8 cellular contexts compared by ENCODE assay signal in the genomic region with DNA sequence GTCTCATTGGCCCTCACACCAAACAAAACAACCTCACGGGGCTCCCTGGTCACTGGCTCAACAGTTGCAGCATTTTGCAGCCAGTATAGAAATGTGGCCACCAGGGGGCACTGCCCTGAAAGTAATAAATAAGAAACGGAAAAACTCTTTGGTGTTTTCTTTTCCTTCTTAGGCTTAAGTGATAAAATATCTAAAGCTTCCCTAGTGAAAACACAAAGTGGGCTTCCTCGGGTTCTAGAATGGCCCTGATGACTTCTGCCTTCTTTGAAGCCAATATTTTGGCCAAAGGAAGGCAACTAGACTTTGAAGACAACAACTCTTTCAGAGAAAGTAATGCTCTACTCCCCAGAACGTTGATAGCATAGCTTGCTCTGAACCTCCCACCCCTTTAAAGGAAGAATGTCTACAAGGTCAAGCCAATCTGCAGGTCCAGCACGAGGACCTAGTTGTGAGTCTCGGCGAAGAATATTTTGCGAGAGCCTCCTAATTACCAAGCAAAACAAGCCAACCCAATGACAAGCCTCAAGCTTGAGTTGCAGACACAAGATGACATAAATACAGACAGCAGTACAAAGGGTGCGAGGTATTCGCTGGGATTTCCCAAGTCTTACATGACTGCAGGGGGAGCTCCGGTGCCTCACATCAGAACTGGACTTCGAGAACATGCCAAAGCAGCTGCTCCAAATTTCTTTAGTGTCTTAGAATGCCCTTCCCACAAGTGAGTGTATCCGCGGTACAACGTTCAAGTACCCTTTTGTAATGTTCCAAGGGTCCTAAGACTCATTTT. TPM values are rescaled to one million over a fixed set of nuclear protein-coding genes. Genes with fewer than 3 reads are reported as not detected.
DNase-seq lines count a peak whose midpoint lies in the region; ATAC-seq and TF ChIP-seq lines count a peak whose summit lies in the region.

No MANE protein-coding gene starts in this region.

- DNase-seq in GDM1 (lab: John Stamatoyannopoulos, UW) (peak; percentile 44), Kasumi-1 (lab: John Stamatoyannopoulos, UW) (peak; percentile 69 to 71), SJSA1 (ENCODE audit: low read depth in 1 of 2, low spot score in 2 of 2) (peak; percentile 72), glomerular visceral epithelial cell (ENCODE audit: extremely low spot score) (peak; percentile 69), osteocyte (ENCODE audit: extremely low spot score, unreplicated experiment) (peak; percentile 90)
- DNase-seq in activated naive CD4-positive, alpha-beta T cell treated with anti-CD3 and anti-CD28 coated beads, Interleukin-2, amount 10 ng/mL, durations not matched to agents 7 days and 5 days = peak; percentile 86

- H3K36me3 Mint-ChIP-seq in activated naive CD4-positive, alpha-beta T cell treated with anti-CD3 and anti-CD28 coated beads, Interleukin-2, amount 10 ng/mL, durations not matched to agents 7 days and 5 days = peaks cover 8% of the 10 kb centered on the region
- H3K36me3 Mint-ChIP-seq in osteocyte (ENCODE audit: unreplicated experiment) = no peaks in the 10 kb centered on the region

- peaks cover 12% of the 10 kb centered on the region for H3K36me3 ChIP-seq in SJSA1

- H3K27ac Mint-ChIP-seq in activated naive CD4-positive, alpha-beta T cell treated with anti-CD3 and anti-CD28 coated beads, Interleukin-2, amount 10 ng/mL, durations not matched to agents 7 days and 5 days = peak overlapping the region; percentile 84
- peak overlapping the region; percentile 67 for H3K27ac Mint-ChIP-seq in osteocyte (ENCODE audit: unreplicated experiment)

- H3K4me3 ChIP-seq in SJSA1 = peak overlapping the region; percentile 89; the same call in 1 of the 2 replicates

- 0 out of 2 replicates have a peak, but pooled peaks cover 2% of the 10 kb centered on the region for H3K9me3 ChIP-seq in SJSA1 (replicated peaks)

- H3K9me3 Mint-ChIP-seq in activated naive CD4-positive, alpha-beta T cell treated with anti-CD3 and anti-CD28 coated beads, Interleukin-2, amount 10 ng/mL, durations not matched to agents 7 days and 5 days = no peaks in the 10 kb centered on the region
- no peaks in the 10 kb centered on the region for H3K9me3 Mint-ChIP-seq in osteocyte (ENCODE audit: unreplicated experiment)

- peaks cover 1% of the 10 kb centered on the region for H3K27me3 Mint-ChIP-seq in activated naive CD4-positive, alpha-beta T cell treated with anti-CD3 and anti-CD28 coated beads, Interleukin-2, amount 10 ng/mL, durations not matched to agents 7 days and 5 days
- no peaks in the 10 kb centered on the region for H3K27me3 Mint-ChIP-seq in osteocyte (ENCODE audit: unreplicated experiment)

- H3K4me1 ChIP-seq in SJSA1 (replicated peaks) = peaks cover 38% of the 10 kb centered on the region

- peak overlapping the region; percentile 86 for H3K4me3 Mint-ChIP-seq in activated naive CD4-positive, alpha-beta T cell treated with anti-CD3 and anti-CD28 coated beads, Interleukin-2, amount 10 ng/mL, durations not matched to agents 7 days and 5 days
- peak overlapping the region; percentile 82 for H3K4me3 Mint-ChIP-seq in osteocyte (ENCODE audit: unreplicated experiment)

- peaks cover 42% of the 10 kb centered on the region for H3K4me1 Mint-ChIP-seq in activated naive CD4-positive, alpha-beta T cell treated with anti-CD3 and anti-CD28 coated beads, Interleukin-2, amount 10 ng/mL, durations not matched to agents 7 days and 5 days
- H3K4me1 Mint-ChIP-seq in osteocyte (ENCODE audit: unreplicated experiment) = peaks cover 24% of the 10 kb centered on the region

- CTCF ChIA-PET in activated naive CD4-positive, alpha-beta T cell treated with anti-CD3 and anti-CD28 coated beads, Interleukin-2, amount 10 ng/mL, durations not matched to agents 7 days and 5 days (lab: Charles Lee) = interaction anchor here (0.6 to 4.0 kb wide), 42 partner anchors 9 to 514 kb away, joined by 3 to 85 read pairs (median 4); partner anchors contain the start of genes LYSET and MOAP1

- H3K27ac ChIP-seq in SJSA1 (no peak overlapping the region), temporal lobe (ENCODE audit: low read depth, low read length) (peak overlapping the region; percentile 88)

- ATAC-seq in HG03025 (IDR thresholded peaks at IDR 0.05; ENCODE audit: low FRiP score, unreplicated experiment) = no peak

- no peaks in the 10 kb centered on the region for H3K27me3 ChIP-seq in SJSA1 (replicated peaks)

- TF ChIP-seq CTCF in osteocyte (IDR thresholded peaks at IDR 0.05) = peak; percentile 80

RNA-seq across cellular contexts. Expression of gene ITPK1, which starts 2.6 kb away (rescaled TPM):
- total RNA-seq in SJSA1 (2014; rRNA removed; shearing (Covaris generic)) = 56.2 and 57.5 TPM in 2 replicates
- total RNA-seq in osteocyte (31.2 and 32.8 TPM in 2 replicates), temporal lobe (23.1 TPM)
